Comparison of ENCODE assay signal across 8 cellular contexts in genomic region chr6:13428528-13429405, GRCh38. TPM values are rescaled to one million over a fixed set of nuclear protein-coding genes. Genes with fewer than 3 reads are reported as not detected.
A peak's percentile ranks its signal among the peaks of the same experiment; 100 is the strongest.
DNase-seq lines count a peak whose midpoint lies in the region; ATAC-seq, FAIRE-seq and TF ChIP-seq lines count a peak whose summit lies in the region.

No MANE protein-coding gene starts in this region.

- H3K4me3 ChIP-seq in GM12878 (peak overlapping the region; percentile 43), thymus (ENCODE audit: low read length) (peak overlapping the region; percentile 22), PC-9 (no peak overlapping the region)

- peak; percentile 35 for FAIRE-seq in GM12878 (lab: Jason Lieb, UNC)

- H3K27me3 Mint-ChIP-seq in CD14-positive monocyte (ENCODE audit: low read depth in 3 of 3), result peaks cover 2 to 6% (median 4%) of the 10 kb centered on the region in 3 donors

- intact Hi-C loops in CD14-positive monocyte (cut with micrococcal nuclease), result no loop called here
- intact Hi-C loops in GM12878 (cut with micrococcal nuclease; ENCODE audit: unreplicated experiment), result loop anchor here (1.0 to 5.0 kb wide), 10 partner anchors 31 to 186 kb away; partner anchors contain the start of genes NOL7 and SIRT5
- intact Hi-C loops in PC-9 (cut with micrococcal nuclease; ENCODE audit: unreplicated experiment), result no loop called here

- 4% methylated on average over 14 of the region's 14 CpGs for WGBS in GM12878 (ENCODE audit: insufficient coverage, insufficient replicate concordance, low lambda C conversion rate, missing lambda C conversion rate)
- 61% methylated on average over 14 of the region's 14 CpGs for WGBS in thymus

- H3K9me3 ChIP-seq in GM12878 (replicated peaks; ENCODE audit: control insufficient read depth, insufficient read depth, low read length), result no peaks in the 10 kb centered on the region
- H3K9me3 ChIP-seq in thymus (ENCODE audit: control insufficient read depth), result no peaks in the 10 kb centered on the region
- H3K9me3 ChIP-seq in PC-9 (ENCODE audit: insufficient read depth, low read depth), result no peaks in the 10 kb centered on the region

- H3K79me2 ChIP-seq in GM12878 (ENCODE audit: control insufficient read depth, insufficient read depth, low read length) (peaks cover 75% of the 10 kb centered on the region), PC-9 (ENCODE audit: low read depth) (no peaks in the 10 kb centered on the region)

- in situ Hi-C loops in GM12878 (cut with MboI), result loop anchor here (5.0 kb wide), 1 partner anchor 46 kb away; no protein-coding TSS in a partner anchor

- TSS peak; percentile 77 for BruUV-seq in GM12878 (replicated peaks; lab: Mats Ljungman, UMichigan)
- no TSS peak for BruUV-seq in PC-9 (replicated peaks; lab: Mats Ljungman, UMichigan)

- TF ChIP-seq RAD21 in GM12878 (IDR thresholded peaks at IDR 0.05; ENCODE audit: insufficient read depth, low read depth, low read length), result peak; percentile 70

- H3K4me1 ChIP-seq in GM12878 (ENCODE audit: control insufficient read depth, insufficient read depth, low read length), result peaks cover 80% of the 10 kb centered on the region
- peaks cover 27% of the 10 kb centered on the region for H3K4me1 ChIP-seq in thymus (ENCODE audit: control insufficient read depth, insufficient read depth, low read length)
- H3K4me1 ChIP-seq in PC-9 (replicated peaks; ENCODE audit: insufficient read depth), result 0 out of 2 replicates have a peak, but pooled peaks cover 6% of the 10 kb centered on the region

- no peaks in the 10 kb centered on the region for H3K9me3 Mint-ChIP-seq in CD14-positive monocyte

- H3K9ac ChIP-seq in GM12878 (ENCODE audit: control insufficient read depth, insufficient read depth, low read length), result peak overlapping the region; percentile 86

- H3K4me3 Mint-ChIP-seq in CD14-positive monocyte, result peak overlapping the region; percentile 69 to 87

- CTCF ChIA-PET in GM12878 (lab: Yijun Ruan, JAX) (interaction anchor here (0.6 to 9.6 kb wide), 27 partner anchors 11 to 234 kb away, joined by 3 to 113 read pairs (median 7); partner anchors contain the start of gene SIRT5), PC-9 (lab: Charles Lee) (no interaction called here)

- TF ChIP-seq CTCF in CD14-positive monocyte (IDR thresholded peaks at IDR 0.05) (no peak), GM12878 (IDR thresholded peaks at IDR 0.05 in 2 of 3, conservative IDR thresholded peaks at IDR 0.05 in 1 of 3; ENCODE audit: control insufficient read depth in 2 of 3, extremely low read depth in 1 of 3, insufficient read depth in 1 of 3, low read depth in 3 of 3, low read length in 3 of 3) (peak; percentile 50 to 59 (median 57)), PC-9 (conservative IDR thresholded peaks at IDR 0.05) (no peak)

- RAD21 ChIA-PET in GM12878 (lab: Charles Lee; ENCODE audit: unreplicated experiment), result interaction anchor here (0.6 to 10.4 kb wide), 35 partner anchors 12 to 357 kb away, joined by 3 to 193 read pairs (median 5); partner anchors contain the start of genes GFOD1, NOL7, SIRT5 and TBC1D7

- H3K27me3 ChIP-seq in GM12878 (replicated peaks in 1 of 2; ENCODE audit: control insufficient read depth in 2 of 2, insufficient read depth in 2 of 2, low read length in 1 of 2) (no peaks in the 10 kb centered on the region), thymus (ENCODE audit: control insufficient read depth, insufficient read depth) (no peaks in the 10 kb centered on the region), PC-9 (ENCODE audit: insufficient read depth, low read depth) (no peaks in the 10 kb centered on the region)

- peak overlapping the region in 6 of 7 donors; percentile 10 to 90 (median 69) for H3K27ac Mint-ChIP-seq in CD14-positive monocyte

- peak; percentile 50 for TF ChIP-seq POLR2A in GM12878 (IDR thresholded peaks at IDR 0.05; ENCODE audit: low read depth, low read length)

- H3K4me2 ChIP-seq in GM12878 (ENCODE audit: control insufficient read depth, insufficient read depth), result peak overlapping the region; percentile 93
- no peak overlapping the region for H3K4me2 ChIP-seq in PC-9

- H3K27ac ChIP-seq in GM12878 (ENCODE audit: control insufficient read depth, insufficient read depth) (peak overlapping the region; percentile 99), thymus (ENCODE audit: low read depth) (peak overlapping the region; percentile 42), PC-9 (no peak overlapping the region)

- SMC1A ChIA-PET in GM12878 (lab: Charles Lee; ENCODE audit: uncharacterized antibody, unreplicated experiment), result interaction anchor here (0.6 to 17.6 kb wide), 43 partner anchors 7 to 188 kb away, joined by 3 to 241 read pairs (median 4); partner anchors contain the start of genes GFOD1, SIRT5 and TBC1D7

- peaks cover 5 to 17% of the 10 kb centered on the region in 2 donors for H3K36me3 Mint-ChIP-seq in CD14-positive monocyte

- ATAC-seq in GM18907 (IDR thresholded peaks at IDR 0.05; ENCODE audit: unreplicated experiment) (peak; percentile 25), HG03066 (IDR thresholded peaks at IDR 0.05; ENCODE audit: low read depth, unreplicated experiment) (peak; percentile 15), GM12878 (peak; percentile 58), esophagus mucosa (no peak)

- peaks cover 42% of the 10 kb centered on the region for H3K4me1 Mint-ChIP-seq in CD14-positive monocyte

- POLR2A ChIA-PET in GM12878 (lab: Charles Lee), result interaction anchor here (0.7 to 8.9 kb wide), 16 partner anchors 11 to 187 kb away, joined by 3 to 96 read pairs (median 8); partner anchors contain the start of genes GFOD1, NOL7 and SIRT5
- POLR2A ChIA-PET in PC-9 (lab: Charles Lee; ENCODE audit: unreplicated experiment), result no interaction called here

- no peaks in the 10 kb centered on the region for H3F3A ChIP-seq in PC-9 (ENCODE audit: insufficient read depth, low read depth)

- DNase-seq in CD14-positive monocyte (ENCODE audit: low spot score) (no peak), GM12878 (ENCODE audit: low read depth, low spot score) (peak; percentile 27), SK-N-DZ (ENCODE audit: low spot score) (no peak), PC-9 (no peak)

- no peaks in the 10 kb centered on the region for H4K20me1 ChIP-seq in GM12878 (ENCODE audit: control insufficient read depth, insufficient read depth)
- H4K20me1 ChIP-seq in PC-9 (ENCODE audit: insufficient read depth), result no peaks in the 10 kb centered on the region

- H2AFZ ChIP-seq in GM12878 (ENCODE audit: control insufficient read depth, low read depth, low read length) (peak overlapping the region; percentile 37), PC-9 (no peak overlapping the region)

- 0 out of 4 replicates have a peak, but pooled peaks of 1 of the 2 experiments have one; percentile 6 for TF ChIP-seq EP300 in GM12878 (IDR thresholded peaks at IDR 0.05; ENCODE audit: borderline replicate concordance in 1 of 2, control insufficient read depth in 1 of 2, low read depth in 2 of 2, low read length in 2 of 2)

- H3K36me3 ChIP-seq in GM12878 (ENCODE audit: control insufficient read depth in 2 of 2, insufficient read depth in 2 of 2, low read length in 1 of 2) (peaks cover 0 to 3% of the 10 kb centered on the region in 2 experiments; a peak in 2 of 4 replicates), thymus (ENCODE audit: control insufficient read depth, insufficient read depth) (no peaks in the 10 kb centered on the region), PC-9 (ENCODE audit: low read depth) (no peaks in the 10 kb centered on the region)

- no peaks in the 10 kb centered on the region for H3K9me2 ChIP-seq in PC-9 (ENCODE audit: insufficient read depth)

TF ChIP-seq in GM12878, 131 proteins besides CTCF, POLR2A, EP300 and RAD21 (continues in another document):
- TF ChIP-seq HDAC2 (IDR thresholded peaks at IDR 0.05), result no peak
- TF ChIP-seq RELB (IDR thresholded peaks at IDR 0.05; ENCODE audit: low read depth), result peak; percentile 28
- peak; percentile 6; the same call in 1 of the 2 replicates for TF ChIP-seq ZNF207 (IDR thresholded peaks at IDR 0.05; ENCODE audit: borderline replicate concordance)
- TF ChIP-seq SMC3 (IDR thresholded peaks at IDR 0.05; ENCODE audit: borderline replicate concordance, low read length), result peak; percentile 46; the same call in 1 of the 2 replicates
- peak; percentile 46; the same call in 1 of the 2 replicates for TF ChIP-seq LARP7 (IDR thresholded peaks at IDR 0.05)

RNA-seq across cellular contexts. Expression of gene GFOD1, which starts 58.6 kb away (rescaled TPM):
- polyA plus RNA-seq in CD14-positive monocyte (1 to 10 TPM; 2.4 TPM), GM12878 (2011; rRNA removed) (40.1 and 41.4 TPM in 2 replicates), GM12878 (2014; fragmentation: Illumina TruSeq; extraction: Trizol) (9.8 and 10.2 TPM in 2 replicates), GM12878 (2014; fragmentation: Nextera tagmentation; extraction: Ambion mirVana) (1 to 10 TPM; 6.5 to 7.9 TPM), GM12878 (2014; rRNA removed) (14.8 and 16.1 TPM in 2 replicates), GM12878 (2016; fragmentation: Nextera tagmentation; extraction: Ambion mirVana) (10 to 100 TPM; 16.9 to 22.8 TPM), thymus (8.1 TPM)
- 121 and 123 TPM in 2 replicates for total RNA-seq in GM12878 (2013; cell fraction: nucleolus; rRNA removed)
- total RNA-seq in GM12878 (2014; rRNA removed) (16.3 and 16.8 TPM in 2 replicates), GM12878 (2014; rRNA removed; fragmentation: Illumina TruSeq; extraction: Trizol) (14.6 and 15.1 TPM in 2 replicates), GM12878 (2021) (18.0 and 20.6 TPM in 2 replicates), PC-9 (2021) (0.68 and 1.2 TPM in 2 replicates), esophagus mucosa (22.8 TPM)
- 5.7 TPM for polyA plus RNA-seq in GM12878 (2011; ENCODE audit: low read depth)
- 32.8 and 36.8 TPM in 2 replicates for polyA plus RNA-seq in GM12878 (2011; cell fraction: cytosol; rRNA removed)
- polyA plus RNA-seq in GM12878 (2011; cell fraction: nucleus; rRNA removed), result 40.6 and 41.7 TPM in 2 replicates
- 8.8 and 11.5 TPM in 2 replicates for polyA plus RNA-seq in GM12878 (2012)
- polyA minus RNA-seq in GM12878 (2011; rRNA and poly(A)+ RNA removed), result 70.4 and 77.3 TPM in 2 replicates
- polyA minus RNA-seq in GM12878 (2011; cell fraction: cytosol; rRNA and poly(A)+ RNA removed), result 22.9 and 27.3 TPM in 2 replicates
- 48.8 and 86.5 TPM in 2 replicates for polyA minus RNA-seq in GM12878 (2011; cell fraction: nucleus; rRNA and poly(A)+ RNA removed)
- polyA plus RNA-seq in SK-N-DZ (2014; cell fraction: cytosol; rRNA removed), result 4.0 and 7.0 TPM in 2 replicates
- polyA plus RNA-seq in SK-N-DZ (2014; cell fraction: nucleus; rRNA removed), result 3.7 and 7.7 TPM in 2 replicates

Comparison
In these comparisons a context has a peak if more than half of its experiments do, and no peak if none do; other contexts are left out.
1. CTCF ChIP-seq: peak in GM12878 (3 of 3); none in CD14-positive monocyte (single experiment) and PC-9 (single experiment).